ENCODE assay signal across 15 cellular contexts in the genomic region with DNA sequence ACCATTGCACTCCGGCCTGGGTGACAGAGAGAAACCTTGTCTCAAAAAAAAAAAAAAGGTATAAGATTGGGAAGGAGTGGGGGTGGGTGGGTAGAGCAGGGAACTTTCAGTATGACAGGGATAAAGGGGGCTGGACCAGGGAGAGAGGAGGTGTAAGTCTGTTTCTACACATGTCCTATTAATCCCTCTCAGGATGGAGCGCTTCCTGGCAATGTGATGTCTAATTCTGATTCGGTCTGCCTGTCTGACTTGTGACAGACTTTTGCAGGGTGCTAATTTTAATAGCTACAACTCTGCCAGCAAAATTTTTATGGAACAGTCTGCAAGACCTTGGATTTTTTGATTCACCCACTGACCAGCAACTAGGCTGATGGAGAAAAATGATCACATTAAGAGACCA. TPM values are rescaled to one million over a fixed set of nuclear protein-coding genes. Genes with fewer than 3 reads are reported as not detected.
DNase-seq lines count a peak whose midpoint lies in the region; ATAC-seq lines count a peak whose summit lies in the region.
"Had no signal": no experiment of that assay in that cellular context is flagged by ENCODE, and none has a peak within 500 bp of the region (broad histone marks: within the 10 kb centered on the region; RNA-seq: fewer than 3 reads in every experiment).

No MANE protein-coding gene starts in this region.

- ATAC-seq in activated naive CD8-positive, alpha-beta T cell treated with anti-CD3 and anti-CD28 coated beads, Interleukin-2, amount 50 U/mL, for 24 hours: no peak
- ATAC-seq in stimulated activated memory B cell treated with anti-CD40 and anti-IgM and Interleukin-4, amounts not matched to agents 10 μg/mL and 1 μg/mL and 100 μg/mL, for 72 hours: no peak
- no peak for ATAC-seq in HG02981 (IDR thresholded peaks at IDR 0.05; ENCODE audit: unreplicated experiment)
- ATAC-seq: activated CD8-positive, alpha-beta memory T cell treated with anti-CD3 and anti-CD28 coated beads, Interleukin-2, amount 10 ng/mL, durations not matched to agents 7 days and 5 days had no signal

- H3K27ac ChIP-seq in Karpas-422 (ENCODE audit: low read length): peak overlapping the region; percentile 90

- no peak overlapping the region for H3K4me3 ChIP-seq in Karpas-422 (ENCODE audit: low read length)

- H3K4me2 ChIP-seq in Karpas-422 (ENCODE audit: low read depth, low read length, poor library complexity, severe bottlenecking): peak overlapping the region; percentile 69

- no peaks in the 10 kb centered on the region for H3K9me2 ChIP-seq in Karpas-422 (replicated peaks; ENCODE audit: insufficient read depth, low read length)

- no peaks in the 10 kb centered on the region for H3K9me3 ChIP-seq in Karpas-422 (ENCODE audit: low read length)

- peak overlapping the region; percentile 37; the same call in 1 of the 2 replicates for H3K9ac ChIP-seq in Karpas-422 (ENCODE audit: low read length)

- DNase-seq in activated naive CD4-positive, alpha-beta T cell treated with anti-CD3 and anti-CD28 coated beads, Interleukin-2, amount 10 ng/mL, durations not matched to agents 7 days and 5 days: no peak
- no peak for DNase-seq in activated naive CD4-positive, alpha-beta T cell (lab: John Stamatoyannopoulos, UW)
- DNase-seq in Karpas-422: no peak
- no peak for DNase-seq in activated naive CD8-positive, alpha-beta T cell treated with anti-CD3 and anti-CD28 coated beads, Interleukin-2, amount 50 U/mL, for 24 hours
- DNase-seq in hippocampal formation (lab: John Stamatoyannopoulos, UW): no peak
- DNase-seq in HT-29 (ENCODE audit: low spot score): no peak
- DNase-seq: activated CD8-positive, alpha-beta memory T cell treated with anti-CD3 and anti-CD28 coated beads, Interleukin-2, amount 10 ng/mL, durations not matched to agents 7 days and 5 days; DMS153; effector memory CD4-positive, alpha-beta T cell; HFFc6; KG1; NCI-H1105; SHP77 treated with DMSO at 0.1 percent for 48 hours had no signal

- peaks cover 90% of the 10 kb centered on the region for H3K79me2 ChIP-seq in Karpas-422 (ENCODE audit: low read length)

- H3K36me3 ChIP-seq in Karpas-422 (ENCODE audit: insufficient read depth, low read length): no peaks in the 10 kb centered on the region

- H3K4me3 Mint-ChIP-seq in activated naive CD4-positive, alpha-beta T cell treated with anti-CD3 and anti-CD28 coated beads, Interleukin-2, amount 10 ng/mL, durations not matched to agents 7 days and 5 days: no peak overlapping the region
- no peak overlapping the region for H3K4me3 Mint-ChIP-seq in activated naive CD8-positive, alpha-beta T cell treated with anti-CD3 and anti-CD28 coated beads, Interleukin-2, amount 50 U/mL, for 24 hours
- H3K4me3 Mint-ChIP-seq in stimulated activated memory B cell treated with anti-CD40 and anti-IgM and Interleukin-4, amounts not matched to agents 10 μg/mL and 1 μg/mL and 100 μg/mL, for 72 hours: no peak overlapping the region
- H3K4me3 Mint-ChIP-seq: activated CD8-positive, alpha-beta memory T cell treated with anti-CD3 and anti-CD28 coated beads, Interleukin-2, amount 10 ng/mL, durations not matched to agents 7 days and 5 days; HFFc6 had no signal

- peaks cover 22% of the 10 kb centered on the region for H4K20me1 ChIP-seq in Karpas-422 (ENCODE audit: insufficient read depth, low read depth, low read length)

- CTCF ChIA-PET in activated naive CD4-positive, alpha-beta T cell treated with anti-CD3 and anti-CD28 coated beads, Interleukin-2, amount 10 ng/mL, durations not matched to agents 7 days and 5 days (lab: Charles Lee): interaction anchor here (1.3 to 2.2 kb wide), 3 partner anchors 20 to 72 kb away, joined by 3 to 9 read pairs (median 3); a partner anchor contains a TSS

- H2AFZ ChIP-seq in Karpas-422 (ENCODE audit: low read length): no peak overlapping the region

- no peaks in the 10 kb centered on the region for H3K27me3 ChIP-seq in Karpas-422 (ENCODE audit: low read length)

- H3K9me3 Mint-ChIP-seq in activated naive CD4-positive, alpha-beta T cell treated with anti-CD3 and anti-CD28 coated beads, Interleukin-2, amount 10 ng/mL, durations not matched to agents 7 days and 5 days: no peaks in the 10 kb centered on the region
- H3K9me3 Mint-ChIP-seq in activated naive CD8-positive, alpha-beta T cell treated with anti-CD3 and anti-CD28 coated beads, Interleukin-2, amount 50 U/mL, for 24 hours: no peaks in the 10 kb centered on the region
- no peaks in the 10 kb centered on the region for H3K9me3 Mint-ChIP-seq in stimulated activated memory B cell treated with anti-CD40 and anti-IgM and Interleukin-4, amounts not matched to agents 10 μg/mL and 1 μg/mL and 100 μg/mL, for 72 hours
- H3K9me3 Mint-ChIP-seq: HFFc6 had no signal

- H3K27me3 Mint-ChIP-seq in activated naive CD4-positive, alpha-beta T cell treated with anti-CD3 and anti-CD28 coated beads, Interleukin-2, amount 10 ng/mL, durations not matched to agents 7 days and 5 days: no peaks in the 10 kb centered on the region
- no peaks in the 10 kb centered on the region for H3K27me3 Mint-ChIP-seq in activated naive CD8-positive, alpha-beta T cell treated with anti-CD3 and anti-CD28 coated beads, Interleukin-2, amount 50 U/mL, for 24 hours
- no peaks in the 10 kb centered on the region for H3K27me3 Mint-ChIP-seq in stimulated activated memory B cell treated with anti-CD40 and anti-IgM and Interleukin-4, amounts not matched to agents 10 μg/mL and 1 μg/mL and 100 μg/mL, for 72 hours
- H3K27me3 Mint-ChIP-seq: activated CD8-positive, alpha-beta memory T cell treated with anti-CD3 and anti-CD28 coated beads, Interleukin-2, amount 10 ng/mL, durations not matched to agents 7 days and 5 days had no signal

- peaks cover 96% of the 10 kb centered on the region for H3K4me1 ChIP-seq in Karpas-422 (ENCODE audit: low read length)

- H3K36me3 Mint-ChIP-seq in activated naive CD4-positive, alpha-beta T cell treated with anti-CD3 and anti-CD28 coated beads, Interleukin-2, amount 10 ng/mL, durations not matched to agents 7 days and 5 days: peaks cover 20% of the 10 kb centered on the region
- H3K36me3 Mint-ChIP-seq in activated naive CD8-positive, alpha-beta T cell treated with anti-CD3 and anti-CD28 coated beads, Interleukin-2, amount 50 U/mL, for 24 hours (ENCODE audit: low read depth): peaks cover 7% of the 10 kb centered on the region
- peaks cover 18% of the 10 kb centered on the region for H3K36me3 Mint-ChIP-seq in stimulated activated memory B cell treated with anti-CD40 and anti-IgM and Interleukin-4, amounts not matched to agents 10 μg/mL and 1 μg/mL and 100 μg/mL, for 72 hours

- H3K27ac Mint-ChIP-seq in activated naive CD4-positive, alpha-beta T cell treated with anti-CD3 and anti-CD28 coated beads, Interleukin-2, amount 10 ng/mL, durations not matched to agents 7 days and 5 days: peak overlapping the region; percentile 78
- peak overlapping the region; percentile 75 for H3K27ac Mint-ChIP-seq in activated naive CD8-positive, alpha-beta T cell treated with anti-CD3 and anti-CD28 coated beads, Interleukin-2, amount 50 U/mL, for 24 hours
- peak overlapping the region; percentile 86 for H3K27ac Mint-ChIP-seq in stimulated activated memory B cell treated with anti-CD40 and anti-IgM and Interleukin-4, amounts not matched to agents 10 μg/mL and 1 μg/mL and 100 μg/mL, for 72 hours
- H3K27ac Mint-ChIP-seq: HFFc6 had no signal

- peaks cover 94% of the 10 kb centered on the region for H3K4me1 Mint-ChIP-seq in activated naive CD4-positive, alpha-beta T cell treated with anti-CD3 and anti-CD28 coated beads, Interleukin-2, amount 10 ng/mL, durations not matched to agents 7 days and 5 days
- H3K4me1 Mint-ChIP-seq in activated naive CD8-positive, alpha-beta T cell treated with anti-CD3 and anti-CD28 coated beads, Interleukin-2, amount 50 U/mL, for 24 hours: peaks cover 95% of the 10 kb centered on the region
- H3K4me1 Mint-ChIP-seq in stimulated activated memory B cell treated with anti-CD40 and anti-IgM and Interleukin-4, amounts not matched to agents 10 μg/mL and 1 μg/mL and 100 μg/mL, for 72 hours: peaks cover 89% of the 10 kb centered on the region

RNA-seq across cellular contexts. Expression of a gene that starts 53.8 kb away (rescaled TPM):
- 36.5 and 43.1 TPM in 2 replicates for total RNA-seq in Karpas-422 (2014; rRNA removed; shearing (Covaris generic); ENCODE audit: low replicate concordance)
- 39.8 and 46.4 TPM in 2 replicates for total RNA-seq in HT-29 (2014; rRNA removed; shearing (Covaris generic))
